10 cellular contexts compared by ENCODE assay signal in genomic region chr1:87202922-87203655, GRCh38.
DNase-seq lines count a peak whose midpoint lies in the region; ATAC-seq and TF ChIP-seq lines count a peak whose summit lies in the region.
"Had no signal": no experiment of that assay in that cellular context is flagged by ENCODE, and none has a peak within 500 bp of the region (broad histone marks: within the 10 kb centered on the region; RNA-seq: fewer than 3 reads in every experiment).

No MANE protein-coding gene starts in this region.

- TF ChIP-seq CTCF in coronary artery (IDR thresholded peaks at IDR 0.05): no peak

- peaks cover 5 to 8% (median 7%) of the 10 kb centered on the region in 3 donors for H3K27me3 Mint-ChIP-seq in immature natural killer cell (ENCODE audit: low read depth in 3 of 3)
- peaks cover 37% of the 10 kb centered on the region for H3K27me3 Mint-ChIP-seq in activated CD4-positive, alpha-beta T cell treated with anti-CD3 and anti-CD28 coated beads, Interleukin-2, amount 10 ng/mL, durations not matched to agents 24 days and 14 days

- peaks cover 0 to 2% (median 0%) of the 10 kb centered on the region in 6 donors for H3K9me3 Mint-ChIP-seq in immature natural killer cell
- H3K9me3 Mint-ChIP-seq in activated CD4-positive, alpha-beta T cell treated with anti-CD3 and anti-CD28 coated beads, Interleukin-2, amount 10 ng/mL, durations not matched to agents 24 days and 14 days: no peaks in the 10 kb centered on the region

- DNase-seq in immature natural killer cell (peak; percentile 6 to 20 (median 13)), NCI-H1105 treated with DMSO at 0.1 percent for 48 hours (lab: John Stamatoyannopoulos, UW) (no peak), coronary artery (ENCODE audit: low spot score) (no peak), posterior cingulate gyrus (no peak)
- no peak for DNase-seq in activated CD4-positive, alpha-beta T cell treated with anti-CD3 and anti-CD28 coated beads, Interleukin-2, amount 10 ng/mL, durations not matched to agents 24 days and 14 days
- DNase-seq: activated effector memory CD4-positive, alpha-beta T cell treated with anti-CD3 and anti-CD28 coated beads, Interleukin-2, amount 50 U/mL, for 16 hours; DMS 273 treated with DMSO at 0.1 percent for 48 hours had no signal

- no peak overlapping the region for H3K27ac ChIP-seq in coronary artery

- no peak for TF ChIP-seq POLR2A in GM18505 (IDR thresholded peaks at IDR 0.05; ENCODE audit: borderline replicate concordance, extremely low read depth, insufficient read depth, insufficient read length)

- peak; percentile 90 for ATAC-seq in GM18505 (IDR thresholded peaks at IDR 0.05; ENCODE audit: unreplicated experiment)
- ATAC-seq in GM21576 (IDR thresholded peaks at IDR 0.05; ENCODE audit: unreplicated experiment): peak; percentile 94
- peak; percentile 95 for ATAC-seq in HG03442 (IDR thresholded peaks at IDR 0.05; ENCODE audit: unreplicated experiment)

- H3K4me3 Mint-ChIP-seq in immature natural killer cell: peak overlapping the region; percentile 5 to 76 (median 51)
- H3K4me3 Mint-ChIP-seq in activated CD4-positive, alpha-beta T cell treated with anti-CD3 and anti-CD28 coated beads, Interleukin-2, amount 10 ng/mL, durations not matched to agents 24 days and 14 days: no peak overlapping the region

- H3K27ac Mint-ChIP-seq in immature natural killer cell: no peak overlapping the region
- no peak overlapping the region for H3K27ac Mint-ChIP-seq in activated CD4-positive, alpha-beta T cell treated with anti-CD3 and anti-CD28 coated beads, Interleukin-2, amount 10 ng/mL, durations not matched to agents 24 days and 14 days

- no peak overlapping the region for H3K4me3 ChIP-seq in coronary artery

- intact Hi-C loops in posterior cingulate gyrus (cut with DNase I): no loop called here
- intact Hi-C loops in activated CD4-positive, alpha-beta T cell treated with anti-CD3 and anti-CD28 coated beads, Interleukin-2, amount 10 ng/mL, durations not matched to agents 24 days and 14 days (cut with micrococcal nuclease): no loop called here

- H3K4me1 Mint-ChIP-seq in immature natural killer cell: peaks cover 14 to 16% of the 10 kb centered on the region in 2 donors
- H3K4me1 Mint-ChIP-seq in activated CD4-positive, alpha-beta T cell treated with anti-CD3 and anti-CD28 coated beads, Interleukin-2, amount 10 ng/mL, durations not matched to agents 24 days and 14 days: peaks cover 2% of the 10 kb centered on the region

- no peaks in the 10 kb centered on the region for H3K36me3 Mint-ChIP-seq in immature natural killer cell
- H3K36me3 Mint-ChIP-seq in activated CD4-positive, alpha-beta T cell treated with anti-CD3 and anti-CD28 coated beads, Interleukin-2, amount 10 ng/mL, durations not matched to agents 24 days and 14 days (ENCODE audit: low read depth): no peaks in the 10 kb centered on the region

Comparison
In these comparisons a context has a peak if more than half of its experiments do, and no peak if none do; other contexts are left out.
1. DNase-seq: peak in immature natural killer cell (3 of 3); none in NCI-H1105 treated with DMSO at 0.1 percent for 48 hours (single experiment), coronary artery (single experiment), posterior cingulate gyrus (0 of 10) and activated CD4-positive, alpha-beta T cell treated with anti-CD3 and anti-CD28 coated beads, Interleukin-2, amount 10 ng/mL, durations not matched to agents 24 days and 14 days (single experiment).
2. Peak in every context shown above with its lines, with median percentiles within 50 percentile points of each other: ATAC-seq.